31 cellular contexts compared by ENCODE assay signal in the genomic region with DNA sequence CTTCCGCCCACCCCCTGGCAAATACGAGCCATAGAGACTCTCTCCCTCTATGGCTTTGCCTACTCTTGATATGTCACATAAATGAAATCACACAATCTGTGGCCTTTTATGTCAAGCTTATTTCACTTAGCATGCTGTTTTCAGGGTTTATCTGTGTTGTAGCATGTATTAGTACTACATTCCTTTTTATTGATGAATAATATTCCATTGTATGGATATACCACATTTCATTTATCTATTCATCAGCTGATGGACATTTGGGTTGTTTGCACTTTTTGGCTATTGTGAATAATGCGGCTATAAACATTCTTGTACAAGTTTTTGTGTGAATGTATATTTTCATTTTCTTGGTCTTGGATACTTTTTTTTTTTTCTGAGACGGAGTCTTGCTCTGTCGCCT.
"Had no signal": no experiment of that assay in that cellular context is flagged by ENCODE, and none has a peak within 500 bp of the region (broad histone marks: within the 10 kb centered on the region; RNA-seq: fewer than 3 reads in every experiment).

No MANE protein-coding gene starts in this region.

- H3K27me3 ChIP-seq: adrenal gland, body of pancreas, brain microvascular endothelial cell, breast epithelium had no signal

- DNase-seq: activated B cell treated with CpG ODN at 0.5 μM for 24 hours; activated CD4-positive, alpha-beta memory T cell treated with anti-CD3 and anti-CD28 coated beads for 36 hours; activated CD4-positive, alpha-beta T cell treated with anti-CD3 and anti-CD28 coated beads for 4 hours; activated CD4-positive, alpha-beta T cell treated with anti-CD3 and anti-CD28 coated beads, Interleukin-2, amount 10 ng/mL, durations not matched to agents 24 days and 14 days; activated CD4-positive, alpha-beta T cell treated with anti-CD3 and anti-CD28 coated beads, Interleukin-2, amount 50 U/mL, for 1 hour; activated CD4-positive, alpha-beta T cell treated with anti-CD3 and anti-CD28 coated beads, Interleukin-2, amount 50 U/mL, for 4 hours; activated CD4-positive, CD25-positive, alpha-beta regulatory T cell treated with anti-CD3 and anti-CD28 coated beads, Interleukin-2, amount 50 U/mL, for 72 hours; activated CD8-positive, alpha-beta memory T cell treated with anti-CD3 and anti-CD28 coated beads, Interleukin-2, amount 50 U/mL, for 4 hours; activated CD8-positive, alpha-beta T cell treated with anti-CD3 and anti-CD28 coated beads for 36 hours; activated effector memory CD4-positive, alpha-beta T cell treated with anti-CD3 and anti-CD28 coated beads, Interleukin-2, amount 50 U/mL, for 16 hours; activated gamma-delta T cell treated with Interleukin-2 at 50 U/mL for 16 hours; activated naive CD4-positive, alpha-beta T cell; activated naive CD4-positive, alpha-beta T cell treated with anti-CD3 and anti-CD28 coated beads, Interleukin-2, amount 10 ng/mL, durations not matched to agents 7 days and 5 days; activated naive CD8-positive, alpha-beta T cell treated with anti-CD3 and anti-CD28 coated beads for 36 hours; activated T-cell treated with anti-CD3 and anti-CD28 coated beads for 4 hours; activated T-cell treated with anti-CD3 and anti-CD28 coated beads, Interleukin-2, amount 50 U/mL, for 1 hour; activated T-cell treated with anti-CD3 and anti-CD28 coated beads, Interleukin-2, amount 50 U/mL, for 4 hours; activated T-cell treated with anti-CD3 and anti-CD28 coated beads, Interleukin-2, amount 50 U/mL, for 72 hours; adrenal gland; amniotic stem cell; aorta; body of pancreas; brain microvascular endothelial cell; central memory CD4-positive, alpha-beta T cell; T-helper 1 cell; T-helper 2 cell; T-helper 9 cell had no signal

- H3K27ac ChIP-seq: adrenal gland, body of pancreas, brain microvascular endothelial cell, breast epithelium, VCaP had no signal

- ATAC-seq: activated CD8-positive, alpha-beta T cell treated with anti-CD3 and anti-CD28 coated beads for 36 hours; activated naive CD4-positive, alpha-beta T cell treated with anti-CD3 and anti-CD28 coated beads, Interleukin-2, amount 50 U/mL, for 72 hours; activated T-cell treated with anti-CD3 and anti-CD28 coated beads, Interleukin-2, amount 50 U/mL, for 4 hours; activated T-cell treated with anti-CD3 and anti-CD28 coated beads, Interleukin-2, amount 50 U/mL, for 72 hours; activated T-helper 17 cell treated with anti-CD3 and anti-CD28 coated beads, Interleukin-2, amount 50 U/mL, for 72 hours; body of pancreas had no signal

- H3K4me3 ChIP-seq: adrenal gland, body of pancreas, breast epithelium had no signal

- H3K9me3 ChIP-seq: adrenal gland, body of pancreas, breast epithelium had no signal

- H3K4me1 ChIP-seq: adrenal gland, breast epithelium had no signal

- H3K36me3 ChIP-seq: adrenal gland, brain microvascular endothelial cell, breast epithelium had no signal
